In the genomic region with DNA sequence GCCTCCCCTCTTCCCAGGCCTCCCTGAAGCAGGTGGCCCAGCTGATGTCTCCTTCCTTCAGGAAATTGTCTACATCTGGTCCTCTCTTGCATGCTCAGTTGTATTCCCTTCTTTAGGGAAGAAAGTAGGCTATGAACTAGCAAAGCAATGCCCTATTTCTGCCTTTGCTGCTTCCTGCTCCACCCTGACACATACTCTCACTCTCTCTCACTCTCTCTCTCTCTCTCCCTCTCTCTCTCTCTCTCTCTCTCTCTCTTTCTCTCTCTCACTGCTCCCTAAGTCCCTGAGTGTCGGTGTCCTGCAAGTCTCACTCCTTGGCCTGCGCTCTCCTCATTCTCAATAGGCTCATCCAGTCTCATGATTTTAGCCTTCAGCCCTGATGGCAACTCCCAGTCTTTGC, we compare ENCODE assay signal across 7 cellular contexts.
"Had no signal": no experiment of that assay in that cellular context is flagged by ENCODE, and none has a peak within 500 bp of the region (broad histone marks: within the 10 kb centered on the region; RNA-seq: fewer than 3 reads in every experiment).

No MANE protein-coding gene starts in this region.

- H2AFZ ChIP-seq: GM23338 had no signal

- H3K9me3 Mint-ChIP-seq: GM23338 had no signal

- DNase-seq: H7, IMR-90, KG1 had no signal

- H3K9me3 ChIP-seq: HAP-1 had no signal

- H3K27ac Mint-ChIP-seq: GM23338 had no signal

- H3K4me3 ChIP-seq: GM23338, HAP-1, K562 had no signal

- H3K4me3 Mint-ChIP-seq: GM23338 had no signal

- H3K36me3 ChIP-seq: HAP-1 had no signal

- H3K4me2 ChIP-seq: GM23338 had no signal

- H3K4me1 Mint-ChIP-seq: GM23338 had no signal

- ATAC-seq: GM23338, HCT116, K562 had no signal
